ENCODE assay signal across 1 cellular context in the genomic region with DNA sequence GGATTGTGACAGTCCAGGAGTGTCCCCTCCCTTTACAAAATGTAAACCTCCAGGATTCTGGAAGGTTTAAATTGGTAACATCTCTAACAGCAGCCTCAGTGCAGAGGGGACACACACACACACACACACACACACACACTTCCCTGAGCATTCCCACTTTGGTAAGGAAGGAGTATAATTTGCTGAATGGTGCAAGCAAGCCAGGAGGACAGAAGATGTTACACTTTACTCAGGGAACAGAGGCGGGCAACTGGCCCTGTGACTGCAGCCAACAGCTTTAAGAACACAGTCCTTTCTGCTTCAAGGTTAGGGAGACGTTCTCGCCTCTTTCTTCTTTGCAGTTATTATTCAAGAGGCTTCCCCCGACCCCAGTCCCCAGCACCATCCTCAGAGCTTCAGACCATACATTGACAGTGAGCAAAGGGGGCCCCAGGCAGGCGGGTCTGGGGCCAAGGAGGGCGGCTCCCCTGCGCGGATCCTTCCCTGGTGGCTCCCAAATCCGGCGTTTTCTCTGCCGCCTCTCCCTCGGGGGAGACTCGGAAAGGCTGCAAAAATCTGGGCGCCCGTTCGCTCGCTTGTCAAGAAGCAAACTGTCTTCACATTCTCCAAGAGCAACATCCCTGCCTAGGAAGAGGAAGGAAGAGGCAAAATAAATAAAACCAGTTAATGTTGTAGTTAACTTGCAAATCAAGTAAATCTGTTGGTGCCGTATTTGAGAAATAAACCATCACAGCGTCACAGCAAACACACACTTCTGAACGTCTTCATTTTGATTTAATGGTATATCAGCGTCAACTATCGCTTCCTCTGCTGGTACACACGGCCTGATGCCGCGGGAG.
TF ChIP-seq lines count a peak whose summit lies in the region.

No MANE protein-coding gene starts in this region.

TF ChIP-seq in HEK293, 187 proteins besides CTCF, POLR2A, EP300 and RAD21 (continued from another document):
- TF ChIP-seq, protein P1, sequence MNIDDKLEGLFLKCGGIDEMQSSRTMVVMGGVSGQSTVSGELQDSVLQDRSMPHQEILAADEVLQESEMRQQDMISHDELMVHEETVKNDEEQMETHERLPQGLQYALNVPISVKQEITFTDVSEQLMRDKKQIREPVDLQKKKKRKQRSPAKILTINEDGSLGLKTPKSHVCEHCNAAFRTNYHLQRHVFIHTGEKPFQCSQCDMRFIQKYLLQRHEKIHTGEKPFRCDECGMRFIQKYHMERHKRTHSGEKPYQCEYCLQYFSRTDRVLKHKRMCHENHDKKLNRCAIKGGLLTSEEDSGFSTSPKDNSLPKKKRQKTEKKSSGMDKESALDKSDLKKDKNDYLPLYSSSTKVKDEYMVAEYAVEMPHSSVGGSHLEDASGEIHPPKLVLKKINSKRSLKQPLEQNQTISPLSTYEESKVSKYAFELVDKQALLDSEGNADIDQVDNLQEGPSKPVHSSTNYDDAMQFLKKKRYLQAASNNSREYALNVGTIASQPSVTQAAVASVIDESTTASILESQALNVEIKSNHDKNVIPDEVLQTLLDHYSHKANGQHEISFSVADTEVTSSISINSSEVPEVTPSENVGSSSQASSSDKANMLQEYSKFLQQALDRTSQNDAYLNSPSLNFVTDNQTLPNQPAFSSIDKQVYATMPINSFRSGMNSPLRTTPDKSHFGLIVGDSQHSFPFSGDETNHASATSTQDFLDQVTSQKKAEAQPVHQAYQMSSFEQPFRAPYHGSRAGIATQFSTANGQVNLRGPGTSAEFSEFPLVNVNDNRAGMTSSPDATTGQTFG (tag by site-specific recombination; IDR thresholded peaks at IDR 0.05; ENCODE audit: borderline replicate concordance), result no peak
- TF ChIP-seq, protein P2, sequence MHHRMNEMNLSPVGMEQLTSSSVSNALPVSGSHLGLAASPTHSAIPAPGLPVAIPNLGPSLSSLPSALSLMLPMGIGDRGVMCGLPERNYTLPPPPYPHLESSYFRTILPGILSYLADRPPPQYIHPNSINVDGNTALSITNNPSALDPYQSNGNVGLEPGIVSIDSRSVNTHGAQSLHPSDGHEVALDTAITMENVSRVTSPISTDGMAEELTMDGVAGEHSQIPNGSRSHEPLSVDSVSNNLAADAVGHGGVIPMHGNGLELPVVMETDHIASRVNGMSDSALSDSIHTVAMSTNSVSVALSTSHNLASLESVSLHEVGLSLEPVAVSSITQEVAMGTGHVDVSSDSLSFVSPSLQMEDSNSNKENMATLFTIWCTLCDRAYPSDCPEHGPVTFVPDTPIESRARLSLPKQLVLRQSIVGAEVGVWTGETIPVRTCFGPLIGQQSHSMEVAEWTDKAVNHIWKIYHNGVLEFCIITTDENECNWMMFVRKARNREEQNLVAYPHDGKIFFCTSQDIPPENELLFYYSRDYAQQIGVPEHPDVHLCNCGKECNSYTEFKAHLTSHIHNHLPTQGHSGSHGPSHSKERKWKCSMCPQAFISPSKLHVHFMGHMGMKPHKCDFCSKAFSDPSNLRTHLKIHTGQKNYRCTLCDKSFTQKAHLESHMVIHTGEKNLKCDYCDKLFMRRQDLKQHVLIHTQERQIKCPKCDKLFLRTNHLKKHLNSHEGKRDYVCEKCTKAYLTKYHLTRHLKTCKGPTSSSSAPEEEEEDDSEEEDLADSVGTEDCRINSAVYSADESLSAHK (tag by site-specific recombination; IDR thresholded peaks at IDR 0.05), result no peak
